Comparison of ENCODE assay signal across 8 cellular contexts in the genomic region with DNA sequence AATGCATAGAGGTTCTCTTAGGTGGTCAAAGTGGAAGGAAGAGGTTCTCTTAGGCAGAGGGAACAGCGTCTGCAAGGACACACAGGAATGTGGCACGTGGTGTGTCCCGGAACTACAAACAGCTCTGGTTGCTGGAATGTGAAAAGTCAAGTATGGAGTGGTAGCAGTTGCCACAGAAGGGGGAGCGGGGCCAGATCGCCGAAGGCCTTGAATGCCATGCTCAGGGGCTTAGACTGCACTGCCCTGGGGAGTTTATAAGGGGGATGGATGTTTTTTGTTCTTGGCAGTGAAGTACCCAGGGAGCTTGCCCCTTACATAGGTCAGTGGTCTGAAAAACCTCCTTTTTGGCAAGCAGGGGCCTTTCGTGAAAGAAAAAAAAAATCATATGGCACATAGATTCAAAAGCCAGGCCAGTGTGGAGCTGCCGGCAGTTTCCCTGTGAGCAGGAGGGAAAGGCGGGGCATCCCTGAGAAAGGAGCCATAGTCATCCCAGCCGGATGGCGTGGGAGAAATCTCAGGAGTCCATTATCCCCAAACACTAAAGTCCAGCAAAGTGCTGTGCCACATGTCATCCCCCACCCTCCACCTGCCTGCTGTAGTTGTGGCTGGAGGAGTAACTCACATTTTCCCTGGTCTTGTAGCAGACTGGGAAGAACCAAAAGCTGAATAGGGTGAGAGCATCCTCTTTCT. TPM values are rescaled to one million over a fixed set of nuclear protein-coding genes. Genes with fewer than 3 reads are reported as not detected.
DNase-seq lines count a peak whose midpoint lies in the region; ATAC-seq and TF ChIP-seq lines count a peak whose summit lies in the region.

No MANE protein-coding gene starts in this region.

- no peak overlapping the region for H3K9ac ChIP-seq in endodermal cell (ENCODE audit: extremely low read depth, low read length, poor library complexity, severe bottlenecking)

- H3K36me3 Mint-ChIP-seq in CD4-positive, alpha-beta T cell (ENCODE audit: low read depth) = no peaks in the 10 kb centered on the region
- peaks cover 2% of the 10 kb centered on the region for H3K36me3 Mint-ChIP-seq in endodermal cell (ENCODE audit: low read depth)

- no peak for TF ChIP-seq CTCF in CD4-positive, alpha-beta T cell (IDR thresholded peaks at IDR 0.05)
- TF ChIP-seq CTCF in endodermal cell (conservative IDR thresholded peaks at IDR 0.05) = no peak
- no peak for TF ChIP-seq CTCF in neutrophil (IDR thresholded peaks at IDR 0.05)

- intact Hi-C loops in CD4-positive, alpha-beta T cell (cut with DNase I, micrococcal nuclease) = loop anchor here in 1 of 2 experiments (10.0 kb wide), 1 partner anchor 350 kb away; no protein-coding TSS in a partner anchor

- CTCF ChIA-PET in CD4-positive, alpha-beta T cell (lab: Charles Lee) = interaction anchor here (0.8 to 3.5 kb wide), 4 partner anchors 45 to 442 kb away, joined by 3 to 30 read pairs (median 10); a partner anchor contains a TSS

- H3K27ac Mint-ChIP-seq in CD4-positive, alpha-beta T cell = peak overlapping the region; percentile 54
- H3K27ac Mint-ChIP-seq in endodermal cell = no peak overlapping the region

- H3K4me1 Mint-ChIP-seq in CD4-positive, alpha-beta T cell (ENCODE audit: low read depth) = peaks cover 12% of the 10 kb centered on the region
- H3K4me1 Mint-ChIP-seq in endodermal cell = peaks cover 51% of the 10 kb centered on the region

- H3K36me3 ChIP-seq in endodermal cell (ENCODE audit: control insufficient read depth, insufficient read depth, low read length) (peaks cover 2% of the 10 kb centered on the region), neutrophil (no peaks in the 10 kb centered on the region)

- H3K9me3 ChIP-seq in CD4-positive, alpha-beta T cell (ENCODE audit: control insufficient read depth, low read length) = no peaks in the 10 kb centered on the region
- H3K9me3 ChIP-seq in endodermal cell (ENCODE audit: control insufficient read depth, low read length) (no peaks in the 10 kb centered on the region), neutrophil (no peaks in the 10 kb centered on the region)

- no peak overlapping the region for H3K27ac ChIP-seq in CD4-positive, alpha-beta T cell (ENCODE audit: low read depth, low read length)
- no peak overlapping the region for H3K27ac ChIP-seq in endodermal cell (ENCODE audit: low read depth, low read length)
- H3K27ac ChIP-seq in neutrophil = no peak overlapping the region

- no peaks in the 10 kb centered on the region for H3K27me3 Mint-ChIP-seq in CD4-positive, alpha-beta T cell
- H3K27me3 Mint-ChIP-seq in endodermal cell (ENCODE audit: insufficient read depth) = no peaks in the 10 kb centered on the region

- peak overlapping the region; percentile 75 for H3K4me3 Mint-ChIP-seq in CD4-positive, alpha-beta T cell
- H3K4me3 Mint-ChIP-seq in endodermal cell = peak overlapping the region; percentile 43

- H3K4me3 ChIP-seq in endodermal cell (ENCODE audit: low read length) (no peak overlapping the region), neutrophil (ENCODE audit: low read depth in 1 of 2, low read length in 1 of 2) (peak overlapping the region; percentile 72 to 75)

- no peaks in the 10 kb centered on the region for H3K27me3 ChIP-seq in CD4-positive, alpha-beta T cell (ENCODE audit: control insufficient read depth, insufficient read depth, low read length)
- no peaks in the 10 kb centered on the region for H3K27me3 ChIP-seq in endodermal cell (ENCODE audit: control insufficient read depth, insufficient read depth, low read length, poor library complexity, severe bottlenecking)
- peaks cover 21% of the 10 kb centered on the region for H3K27me3 ChIP-seq in neutrophil

- WGBS in endodermal cell (ENCODE audit: insufficient coverage in 1 of 2, insufficient read length in 1 of 2), 2 experiments = 84 to 86% methylated on average over 5 to 11 of the region's 11 CpGs

- no peak for DNase-seq in CD4-positive, alpha-beta T cell
- DNase-seq in M059J (ENCODE audit: low read depth) (peak; percentile 5), endodermal cell (peak; percentile 77), GOT3 (lab: John Stamatoyannopoulos, UW) (no peak), NCI-H2107 (lab: John Stamatoyannopoulos, UW) (no peak), NCI-H345 (lab: John Stamatoyannopoulos, UW) (no peak)
- DNase-seq in stimulated activated naive CD4-positive, alpha-beta T cell (lab: John Stamatoyannopoulos, UW) = no peak

- H3K9me3 Mint-ChIP-seq in CD4-positive, alpha-beta T cell = no peaks in the 10 kb centered on the region
- no peaks in the 10 kb centered on the region for H3K9me3 Mint-ChIP-seq in endodermal cell

- ATAC-seq in CD4-positive, alpha-beta T cell (ENCODE audit: poor library complexity) = no peak

- peaks cover 5% of the 10 kb centered on the region for H3K4me1 ChIP-seq in endodermal cell (ENCODE audit: control insufficient read depth, insufficient read depth, low read length)
- H3K4me1 ChIP-seq in neutrophil (ENCODE audit: control insufficient read depth in 1 of 2, insufficient read depth in 1 of 2, low read depth in 1 of 2, low read length in 1 of 2) = peaks cover 14 to 16% of the 10 kb centered on the region in 2 experiments

- POLR2A ChIA-PET in CD4-positive, alpha-beta T cell (lab: Charles Lee) = interaction anchor here (0.6 to 3.7 kb wide), 5 partner anchors 45 to 287 kb away, joined by 3 to 29 read pairs (median 12); a partner anchor contains a TSS

RNA-seq across cellular contexts. Expression of a gene that starts 45.4 kb away (rescaled TPM):
- total RNA-seq in CD4-positive, alpha-beta T cell = 10 to 100 TPM; 87.3 to 95.7 TPM
- 57.4 and 58.6 TPM in 2 replicates for total RNA-seq in M059J (2014; rRNA removed; shearing (Covaris generic))
- total RNA-seq in endodermal cell = 100 to 1,000 TPM in 1 of 2 donors, 10 to 100 TPM in 1; 90.9 to 104 TPM
- polyA plus RNA-seq in endodermal cell (2013, experiment 1 of 2) = 75.2 TPM
- polyA plus RNA-seq in endodermal cell (2013, experiment 2 of 2) = 72.3 TPM

Comparison
In these comparisons a context has a peak if more than half of its experiments do, and no peak if none do; other contexts are left out.
1. DNase-seq: peak in M059J (single experiment) and endodermal cell (single experiment); none in CD4-positive, alpha-beta T cell (0 of 10), GOT3 (single experiment), NCI-H2107 (single experiment), NCI-H345 (single experiment) and stimulated activated naive CD4-positive, alpha-beta T cell (0 of 6).